In the genomic region with DNA sequence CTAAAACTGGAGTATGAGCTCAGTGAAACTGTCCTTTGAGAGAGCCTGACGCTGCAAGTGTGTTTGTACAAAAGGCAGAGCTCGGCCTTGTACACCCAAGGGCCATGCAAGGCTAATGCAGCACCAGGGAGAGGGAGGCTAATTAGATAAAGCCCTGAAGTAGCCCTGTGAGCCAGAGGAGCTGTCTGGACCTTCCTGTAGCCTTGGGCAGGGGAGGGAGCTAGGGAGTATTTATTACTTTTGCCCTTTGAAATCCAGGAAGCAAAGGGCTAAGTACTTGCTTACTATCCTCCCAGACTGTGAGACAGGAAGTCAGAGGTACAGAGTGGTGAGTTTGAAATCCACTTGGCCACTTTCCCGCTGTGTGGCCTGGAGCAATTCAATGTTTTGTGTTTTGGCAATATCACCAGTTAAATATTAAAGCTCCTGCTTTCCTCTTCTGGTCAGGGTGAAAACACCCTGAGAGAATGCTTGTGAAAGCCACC, we compare ENCODE assay signal across 1 cellular context.
TF ChIP-seq lines count a peak whose summit lies in the region.

No MANE protein-coding gene starts in this region.

TF ChIP-seq in HepG2, 621 proteins besides CTCF, POLR2A, EP300 and RAD21 (continued from another document and continues in another):
- TF ChIP-seq, protein P1, sequence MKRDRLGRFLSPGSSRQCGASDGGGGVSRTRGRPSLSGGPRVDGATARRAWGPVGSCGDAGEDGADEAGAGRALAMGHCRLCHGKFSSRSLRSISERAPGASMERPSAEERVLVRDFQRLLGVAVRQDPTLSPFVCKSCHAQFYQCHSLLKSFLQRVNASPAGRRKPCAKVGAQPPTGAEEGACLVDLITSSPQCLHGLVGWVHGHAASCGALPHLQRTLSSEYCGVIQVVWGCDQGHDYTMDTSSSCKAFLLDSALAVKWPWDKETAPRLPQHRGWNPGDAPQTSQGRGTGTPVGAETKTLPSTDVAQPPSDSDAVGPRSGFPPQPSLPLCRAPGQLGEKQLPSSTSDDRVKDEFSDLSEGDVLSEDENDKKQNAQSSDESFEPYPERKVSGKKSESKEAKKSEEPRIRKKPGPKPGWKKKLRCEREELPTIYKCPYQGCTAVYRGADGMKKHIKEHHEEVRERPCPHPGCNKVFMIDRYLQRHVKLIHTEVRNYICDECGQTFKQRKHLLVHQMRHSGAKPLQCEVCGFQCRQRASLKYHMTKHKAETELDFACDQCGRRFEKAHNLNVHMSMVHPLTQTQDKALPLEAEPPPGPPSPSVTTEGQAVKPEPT (CRISPR knock-in tag; IDR thresholded peaks at IDR 0.05; ENCODE audit: low read depth): 0 out of 2 replicates have a peak, but pooled peaks have one; percentile 63
- TF ChIP-seq, protein P2, sequence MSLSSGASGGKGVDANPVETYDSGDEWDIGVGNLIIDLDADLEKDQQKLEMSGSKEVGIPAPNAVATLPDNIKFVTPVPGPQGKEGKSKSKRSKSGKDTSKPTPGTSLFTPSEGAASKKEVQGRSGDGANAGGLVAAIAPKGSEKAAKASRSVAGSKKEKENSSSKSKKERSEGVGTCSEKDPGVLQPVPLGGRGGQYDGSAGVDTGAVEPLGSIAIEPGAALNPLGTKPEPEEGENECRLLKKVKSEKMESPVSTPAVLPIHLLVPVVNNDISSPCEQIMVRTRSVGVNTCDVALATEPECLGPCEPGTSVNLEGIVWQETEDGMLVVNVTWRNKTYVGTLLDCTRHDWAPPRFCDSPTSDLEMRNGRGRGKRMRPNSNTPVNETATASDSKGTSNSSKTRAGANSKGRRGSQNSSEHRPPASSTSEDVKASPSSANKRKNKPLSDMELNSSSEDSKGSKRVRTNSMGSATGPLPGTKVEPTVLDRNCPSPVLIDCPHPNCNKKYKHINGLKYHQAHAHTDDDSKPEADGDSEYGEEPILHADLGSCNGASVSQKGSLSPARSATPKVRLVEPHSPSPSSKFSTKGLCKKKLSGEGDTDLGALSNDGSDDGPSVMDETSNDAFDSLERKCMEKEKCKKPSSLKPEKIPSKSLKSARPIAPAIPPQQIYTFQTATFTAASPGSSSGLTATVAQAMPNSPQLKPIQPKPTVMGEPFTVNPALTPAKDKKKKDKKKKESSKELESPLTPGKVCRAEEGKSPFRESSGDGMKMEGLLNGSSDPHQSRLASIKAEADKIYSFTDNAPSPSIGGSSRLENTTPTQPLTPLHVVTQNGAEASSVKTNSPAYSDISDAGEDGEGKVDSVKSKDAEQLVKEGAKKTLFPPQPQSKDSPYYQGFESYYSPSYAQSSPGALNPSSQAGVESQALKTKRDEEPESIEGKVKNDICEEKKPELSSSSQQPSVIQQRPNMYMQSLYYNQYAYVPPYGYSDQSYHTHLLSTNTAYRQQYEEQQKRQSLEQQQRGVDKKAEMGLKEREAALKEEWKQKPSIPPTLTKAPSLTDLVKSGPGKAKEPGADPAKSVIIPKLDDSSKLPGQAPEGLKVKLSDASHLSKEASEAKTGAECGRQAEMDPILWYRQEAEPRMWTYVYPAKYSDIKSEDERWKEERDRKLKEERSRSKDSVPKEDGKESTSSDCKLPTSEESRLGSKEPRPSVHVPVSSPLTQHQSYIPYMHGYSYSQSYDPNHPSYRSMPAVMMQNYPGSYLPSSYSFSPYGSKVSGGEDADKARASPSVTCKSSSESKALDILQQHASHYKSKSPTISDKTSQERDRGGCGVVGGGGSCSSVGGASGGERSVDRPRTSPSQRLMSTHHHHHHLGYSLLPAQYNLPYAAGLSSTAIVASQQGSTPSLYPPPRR (CRISPR knock-in tag; IDR thresholded peaks at IDR 0.05; ENCODE audit: borderline replicate concordance): peak; percentile 68
- TF ChIP-seq ATF1 (CRISPR knock-in tag; IDR thresholded peaks at IDR 0.05): no peak
- TF ChIP-seq ZBTB38 (CRISPR knock-in tag; IDR thresholded peaks at IDR 0.05): peak; percentile 25; the same call in 1 of the 2 replicates
- TF ChIP-seq ZNF841 (CRISPR knock-in tag; IDR thresholded peaks at IDR 0.05; ENCODE audit: borderline replicate concordance): no peak
- TF ChIP-seq ZNF251 (CRISPR knock-in tag; IDR thresholded peaks at IDR 0.05): no peak
- TF ChIP-seq, protein P3, sequence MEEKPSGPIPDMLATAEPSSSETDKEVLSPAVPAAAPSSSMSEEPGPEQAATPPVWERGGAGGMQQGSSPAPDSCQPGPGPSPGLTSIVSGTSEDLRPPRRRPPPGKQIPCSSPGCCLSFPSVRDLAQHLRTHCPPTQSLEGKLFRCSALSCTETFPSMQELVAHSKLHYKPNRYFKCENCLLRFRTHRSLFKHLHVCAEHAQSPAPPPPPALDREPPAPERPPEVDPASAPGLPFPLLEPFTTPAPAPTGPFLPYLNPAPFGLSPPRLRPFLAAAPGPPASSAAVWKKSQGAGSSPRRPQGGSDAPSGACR (CRISPR knock-in tag; IDR thresholded peaks at IDR 0.05): no peak
- TF ChIP-seq, protein P4, sequence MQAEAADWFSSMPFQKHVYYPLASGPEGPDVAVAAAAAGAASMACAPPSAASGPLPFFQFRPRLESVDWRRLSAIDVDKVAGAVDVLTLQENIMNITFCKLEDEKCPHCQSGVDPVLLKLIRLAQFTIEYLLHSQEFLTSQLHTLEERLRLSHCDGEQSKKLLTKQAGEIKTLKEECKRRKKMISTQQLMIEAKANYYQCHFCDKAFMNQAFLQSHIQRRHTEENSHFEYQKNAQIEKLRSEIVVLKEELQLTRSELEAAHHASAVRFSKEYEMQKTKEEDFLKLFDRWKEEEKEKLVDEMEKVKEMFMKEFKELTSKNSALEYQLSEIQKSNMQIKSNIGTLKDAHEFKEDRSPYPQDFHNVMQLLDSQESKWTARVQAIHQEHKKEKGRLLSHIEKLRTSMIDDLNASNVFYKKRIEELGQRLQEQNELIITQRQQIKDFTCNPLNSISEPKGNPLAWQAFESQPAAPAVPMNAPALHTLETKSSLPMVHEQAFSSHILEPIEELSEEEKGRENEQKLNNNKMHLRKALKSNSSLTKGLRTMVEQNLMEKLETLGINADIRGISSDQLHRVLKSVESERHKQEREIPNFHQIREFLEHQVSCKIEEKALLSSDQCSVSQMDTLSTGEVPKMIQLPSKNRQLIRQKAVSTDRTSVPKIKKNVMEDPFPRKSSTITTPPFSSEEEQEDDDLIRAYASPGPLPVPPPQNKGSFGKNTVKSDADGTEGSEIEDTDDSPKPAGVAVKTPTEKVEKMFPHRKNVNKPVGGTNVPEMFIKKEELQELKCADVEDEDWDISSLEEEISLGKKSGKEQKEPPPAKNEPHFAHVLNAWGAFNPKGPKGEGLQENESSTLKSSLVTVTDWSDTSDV (CRISPR knock-in tag; IDR thresholded peaks at IDR 0.05): no peak
- no peak for TF ChIP-seq DNMT1 (CRISPR knock-in tag; IDR thresholded peaks at IDR 0.05)
- no peak for TF ChIP-seq NPAS2 (CRISPR knock-in tag; IDR thresholded peaks at IDR 0.05; ENCODE audit: borderline replicate concordance)
- TF ChIP-seq, protein P5, sequence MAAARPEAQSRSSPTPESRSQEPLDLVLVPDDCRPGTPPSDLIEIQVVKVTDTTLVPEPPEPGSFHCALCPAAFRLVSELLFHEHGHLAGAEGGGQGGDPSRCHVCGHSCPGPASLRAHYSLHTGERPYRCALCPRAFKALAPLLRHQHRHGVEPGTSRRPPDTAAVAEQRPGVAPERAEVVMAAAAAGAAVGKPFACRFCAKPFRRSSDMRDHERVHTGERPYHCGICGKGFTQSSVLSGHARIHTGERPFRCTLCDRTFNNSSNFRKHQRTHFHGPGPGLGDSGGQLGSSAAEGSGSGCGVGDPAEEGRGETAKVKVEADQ (CRISPR knock-in tag; IDR thresholded peaks at IDR 0.05; ENCODE audit: borderline replicate concordance): no peak
- no peak for TF ChIP-seq ZNF563 (CRISPR knock-in tag; IDR thresholded peaks at IDR 0.05)
- peak; percentile 89 for TF ChIP-seq MEF2D (CRISPR knock-in tag; IDR thresholded peaks at IDR 0.05)
- peak; percentile 57 for TF ChIP-seq ASH2L (IDR thresholded peaks at IDR 0.05; ENCODE audit: insufficient read length, low read depth, low read length)
- no peak for TF ChIP-seq THYN1 (CRISPR knock-in tag; IDR thresholded peaks at IDR 0.05; ENCODE audit: borderline replicate concordance, low read depth)
- 0 out of 2 replicates have a peak, but pooled peaks have one; percentile 45 for TF ChIP-seq ZC3H4 (CRISPR knock-in tag; IDR thresholded peaks at IDR 0.05; ENCODE audit: borderline replicate concordance)
- no peak for TF ChIP-seq SRSF1 (optimal IDR thresholded peaks at IDR 0.05; ENCODE audit: low read depth, low read length)
- TF ChIP-seq CBX2 (IDR thresholded peaks at IDR 0.05; ENCODE audit: low read depth, low read length): no peak
- no peak for TF ChIP-seq CBX2 (CRISPR knock-in tag; IDR thresholded peaks at IDR 0.05; ENCODE audit: low read depth)
- no peak for TF ChIP-seq ZNF484 (CRISPR knock-in tag; IDR thresholded peaks at IDR 0.05; ENCODE audit: borderline replicate concordance, low read depth)
- 0 out of 2 replicates have a peak, but pooled peaks have one; percentile 40 for TF ChIP-seq PITX1 (CRISPR knock-in tag; IDR thresholded peaks at IDR 0.05)
- TF ChIP-seq PHF20 (CRISPR knock-in tag; IDR thresholded peaks at IDR 0.05): 0 out of 2 replicates have a peak, but pooled peaks have one; percentile 25
- no peak; the same call in 1 of the 2 replicates for TF ChIP-seq ZNF788 (CRISPR knock-in tag; IDR thresholded peaks at IDR 0.05; ENCODE audit: borderline replicate concordance)
- no peak for TF ChIP-seq ZFP62 (CRISPR knock-in tag; IDR thresholded peaks at IDR 0.05)
- 0 out of 2 replicates have a peak, but pooled peaks have one; percentile 27 for TF ChIP-seq ZNF629 (CRISPR knock-in tag; conservative IDR thresholded peaks at IDR 0.05)
- no peak for TF ChIP-seq TCF7L2 (IDR thresholded peaks at IDR 0.05; ENCODE audit: low read depth, low read length)
- TF ChIP-seq, protein P6, sequence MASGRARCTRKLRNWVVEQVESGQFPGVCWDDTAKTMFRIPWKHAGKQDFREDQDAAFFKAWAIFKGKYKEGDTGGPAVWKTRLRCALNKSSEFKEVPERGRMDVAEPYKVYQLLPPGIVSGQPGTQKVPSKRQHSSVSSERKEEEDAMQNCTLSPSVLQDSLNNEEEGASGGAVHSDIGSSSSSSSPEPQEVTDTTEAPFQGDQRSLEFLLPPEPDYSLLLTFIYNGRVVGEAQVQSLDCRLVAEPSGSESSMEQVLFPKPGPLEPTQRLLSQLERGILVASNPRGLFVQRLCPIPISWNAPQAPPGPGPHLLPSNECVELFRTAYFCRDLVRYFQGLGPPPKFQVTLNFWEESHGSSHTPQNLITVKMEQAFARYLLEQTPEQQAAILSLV (CRISPR knock-in tag; IDR thresholded peaks at IDR 0.05; ENCODE audit: borderline replicate concordance): peak; percentile 32; the same call in 1 of the 2 replicates
- TF ChIP-seq HNF4A (CRISPR knock-in tag; IDR thresholded peaks at IDR 0.05): peak; percentile 76
- TF ChIP-seq, protein P7, sequence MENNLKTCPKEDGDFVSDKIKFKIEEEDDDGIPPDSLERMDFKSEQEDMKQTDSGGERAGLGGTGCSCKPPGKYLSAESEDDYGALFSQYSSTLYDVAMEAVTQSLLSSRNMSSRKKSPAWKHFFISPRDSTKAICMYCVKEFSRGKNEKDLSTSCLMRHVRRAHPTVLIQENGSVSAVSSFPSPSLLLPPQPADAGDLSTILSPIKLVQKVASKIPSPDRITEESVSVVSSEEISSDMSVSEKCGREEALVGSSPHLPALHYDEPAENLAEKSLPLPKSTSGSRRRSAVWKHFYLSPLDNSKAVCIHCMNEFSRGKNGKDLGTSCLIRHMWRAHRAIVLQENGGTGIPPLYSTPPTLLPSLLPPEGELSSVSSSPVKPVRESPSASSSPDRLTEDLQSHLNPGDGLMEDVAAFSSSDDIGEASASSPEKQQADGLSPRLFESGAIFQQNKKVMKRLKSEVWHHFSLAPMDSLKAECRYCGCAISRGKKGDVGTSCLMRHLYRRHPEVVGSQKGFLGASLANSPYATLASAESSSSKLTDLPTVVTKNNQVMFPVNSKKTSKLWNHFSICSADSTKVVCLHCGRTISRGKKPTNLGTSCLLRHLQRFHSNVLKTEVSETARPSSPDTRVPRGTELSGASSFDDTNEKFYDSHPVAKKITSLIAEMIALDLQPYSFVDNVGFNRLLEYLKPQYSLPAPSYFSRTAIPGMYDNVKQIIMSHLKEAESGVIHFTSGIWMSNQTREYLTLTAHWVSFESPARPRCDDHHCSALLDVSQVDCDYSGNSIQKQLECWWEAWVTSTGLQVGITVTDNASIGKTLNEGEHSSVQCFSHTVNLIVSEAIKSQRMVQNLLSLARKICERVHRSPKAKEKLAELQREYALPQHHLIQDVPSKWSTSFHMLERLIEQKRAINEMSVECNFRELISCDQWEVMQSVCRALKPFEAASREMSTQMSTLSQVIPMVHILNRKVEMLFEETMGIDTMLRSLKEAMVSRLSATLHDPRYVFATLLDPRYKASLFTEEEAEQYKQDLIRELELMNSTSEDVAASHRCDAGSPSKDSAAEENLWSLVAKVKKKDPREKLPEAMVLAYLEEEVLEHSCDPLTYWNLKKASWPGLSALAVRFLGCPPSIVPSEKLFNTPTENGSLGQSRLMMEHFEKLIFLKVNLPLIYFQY (CRISPR knock-in tag; IDR thresholded peaks at IDR 0.05; ENCODE audit: borderline replicate concordance): no peak
- TF ChIP-seq, protein P8, sequence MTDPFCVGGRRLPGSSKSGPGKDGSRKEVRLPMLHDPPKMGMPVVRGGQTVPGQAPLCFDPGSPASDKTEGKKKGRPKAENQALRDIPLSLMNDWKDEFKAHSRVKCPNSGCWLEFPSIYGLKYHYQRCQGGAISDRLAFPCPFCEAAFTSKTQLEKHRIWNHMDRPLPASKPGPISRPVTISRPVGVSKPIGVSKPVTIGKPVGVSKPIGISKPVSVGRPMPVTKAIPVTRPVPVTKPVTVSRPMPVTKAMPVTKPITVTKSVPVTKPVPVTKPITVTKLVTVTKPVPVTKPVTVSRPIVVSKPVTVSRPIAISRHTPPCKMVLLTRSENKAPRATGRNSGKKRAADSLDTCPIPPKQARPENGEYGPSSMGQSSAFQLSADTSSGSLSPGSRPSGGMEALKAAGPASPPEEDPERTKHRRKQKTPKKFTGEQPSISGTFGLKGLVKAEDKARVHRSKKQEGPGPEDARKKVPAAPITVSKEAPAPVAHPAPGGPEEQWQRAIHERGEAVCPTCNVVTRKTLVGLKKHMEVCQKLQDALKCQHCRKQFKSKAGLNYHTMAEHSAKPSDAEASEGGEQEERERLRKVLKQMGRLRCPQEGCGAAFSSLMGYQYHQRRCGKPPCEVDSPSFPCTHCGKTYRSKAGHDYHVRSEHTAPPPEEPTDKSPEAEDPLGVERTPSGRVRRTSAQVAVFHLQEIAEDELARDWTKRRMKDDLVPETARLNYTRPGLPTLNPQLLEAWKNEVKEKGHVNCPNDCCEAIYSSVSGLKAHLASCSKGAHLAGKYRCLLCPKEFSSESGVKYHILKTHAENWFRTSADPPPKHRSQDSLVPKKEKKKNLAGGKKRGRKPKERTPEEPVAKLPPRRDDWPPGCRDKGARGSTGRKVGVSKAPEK (CRISPR knock-in tag; IDR thresholded peaks at IDR 0.05; ENCODE audit: borderline replicate concordance): no peak
- TF ChIP-seq, protein P9, sequence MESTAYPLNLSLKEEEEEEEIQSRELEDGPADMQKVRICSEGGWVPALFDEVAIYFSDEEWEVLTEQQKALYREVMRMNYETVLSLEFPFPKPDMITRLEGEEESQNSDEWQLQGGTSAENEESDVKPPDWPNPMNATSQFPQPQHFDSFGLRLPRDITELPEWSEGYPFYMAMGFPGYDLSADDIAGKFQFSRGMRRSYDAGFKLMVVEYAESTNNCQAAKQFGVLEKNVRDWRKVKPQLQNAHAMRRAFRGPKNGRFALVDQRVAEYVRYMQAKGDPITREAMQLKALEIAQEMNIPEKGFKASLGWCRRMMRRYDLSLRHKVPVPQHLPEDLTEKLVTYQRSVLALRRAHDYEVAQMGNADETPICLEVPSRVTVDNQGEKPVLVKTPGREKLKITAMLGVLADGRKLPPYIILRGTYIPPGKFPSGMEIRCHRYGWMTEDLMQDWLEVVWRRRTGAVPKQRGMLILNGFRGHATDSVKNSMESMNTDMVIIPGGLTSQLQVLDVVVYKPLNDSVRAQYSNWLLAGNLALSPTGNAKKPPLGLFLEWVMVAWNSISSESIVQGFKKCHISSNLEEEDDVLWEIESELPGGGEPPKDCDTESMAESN (CRISPR knock-in tag; conservative IDR thresholded peaks at IDR 0.05): 0 out of 2 replicates have a peak, but pooled peaks have one; percentile 41
